In the genomic region with DNA sequence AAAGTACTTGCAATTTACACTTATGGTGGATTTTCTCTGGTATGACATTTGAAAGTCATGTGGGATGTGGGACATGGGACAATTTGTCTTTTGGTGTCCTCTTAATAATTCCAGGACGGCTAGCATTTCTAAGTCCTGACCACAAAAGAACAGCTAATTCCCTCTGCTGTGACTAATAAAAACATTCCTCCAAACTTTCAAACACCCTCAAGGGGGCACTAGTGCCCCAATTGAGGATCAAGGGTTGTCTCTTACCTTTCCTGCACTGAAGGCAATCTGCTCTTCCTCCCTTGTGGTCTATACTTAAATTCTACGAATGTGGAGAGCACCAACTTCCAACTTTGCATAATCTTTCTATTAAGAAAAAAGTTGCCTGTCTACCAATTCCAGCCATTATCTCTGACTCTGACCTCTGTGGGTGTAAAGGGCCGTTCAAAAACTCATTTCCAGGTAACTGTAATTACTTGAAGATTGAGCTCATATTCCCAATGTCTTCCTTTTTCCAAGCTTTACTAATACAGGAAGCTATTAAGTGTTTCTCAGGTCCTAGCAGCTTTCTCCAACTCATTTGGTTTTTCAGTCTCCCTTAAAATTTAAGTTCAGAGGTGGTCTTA, we compare ENCODE assay signal across 8 cellular contexts.
DNase-seq lines count a peak whose midpoint lies in the region; ATAC-seq and TF ChIP-seq lines count a peak whose summit lies in the region.

No MANE protein-coding gene starts in this region.

- TF ChIP-seq CTCF in GM10266 (IDR thresholded peaks at IDR 0.05; ENCODE audit: control insufficient read depth, insufficient read depth, low read depth, missing control alignments), result peak; percentile 69
- TF ChIP-seq CTCF in choroid plexus epithelial cell (conservative IDR thresholded peaks at IDR 0.05; ENCODE audit: low read depth, low read length), result peak; percentile 80
- peak; percentile 56 to 65 for TF ChIP-seq CTCF in tibial artery (IDR thresholded peaks at IDR 0.05)

- H3K4me3 ChIP-seq in Jurkat, Clone E6-1 (ENCODE audit: low read length), result no peak overlapping the region
- H3K4me3 ChIP-seq in choroid plexus epithelial cell (ENCODE audit: low read depth, low read length) (no peak overlapping the region), tibial artery (no peak overlapping the region)

- peak; percentile 33 for DNase-seq in GM10266 (ENCODE audit: extremely low spot score)
- peak; percentile 20 for DNase-seq in Jurkat, Clone E6-1 (ENCODE audit: low read depth, low spot score)
- DNase-seq in T-helper 22 cell (ENCODE audit: low read depth), result peak; percentile 7
- peak; percentile 92 for DNase-seq in choroid plexus epithelial cell (ENCODE audit: low read depth)
- peak; percentile 85 for DNase-seq in medulla oblongata (ENCODE audit: extremely low spot score)
- no peak for DNase-seq in tibial artery
- no peak for DNase-seq in NCI-H510A (lab: John Stamatoyannopoulos, UW)

- no peaks in the 10 kb centered on the region for H3K9me3 ChIP-seq in tibial artery

- intact Hi-C loops in tibial artery (cut with DNase I; ENCODE audit: low total_unique reads), result loop anchor here (5.0 kb wide), 1 partner anchor 50 kb away; no protein-coding TSS in a partner anchor

- peaks cover 0 to 61% (median 14%) of the 10 kb centered on the region in 4 donors for H3K4me1 ChIP-seq in tibial artery

- ATAC-seq in GM21723 (IDR thresholded peaks at IDR 0.05; ENCODE audit: unreplicated experiment), result peak; percentile 83

- no peaks in the 10 kb centered on the region for H3K36me3 ChIP-seq in tibial artery

- peak overlapping the region; percentile 19 to 42 for H3K27ac ChIP-seq in tibial artery

- H3K27me3 ChIP-seq in tibial artery, result no peaks in the 10 kb centered on the region

Comparison
In these comparisons a context has a peak if more than half of its experiments do, and no peak if none do; other contexts are left out.
1. DNase-seq: peak in GM10266 (single experiment), Jurkat, Clone E6-1 (single experiment), T-helper 22 cell (single experiment), choroid plexus epithelial cell (single experiment) and medulla oblongata (single experiment); none in tibial artery (0 of 2) and NCI-H510A (single experiment).
2. Peak in every context shown above with its lines, with median percentiles within 50 percentile points of each other: CTCF ChIP-seq.